12 cellular contexts compared by ENCODE assay signal in the genomic region with DNA sequence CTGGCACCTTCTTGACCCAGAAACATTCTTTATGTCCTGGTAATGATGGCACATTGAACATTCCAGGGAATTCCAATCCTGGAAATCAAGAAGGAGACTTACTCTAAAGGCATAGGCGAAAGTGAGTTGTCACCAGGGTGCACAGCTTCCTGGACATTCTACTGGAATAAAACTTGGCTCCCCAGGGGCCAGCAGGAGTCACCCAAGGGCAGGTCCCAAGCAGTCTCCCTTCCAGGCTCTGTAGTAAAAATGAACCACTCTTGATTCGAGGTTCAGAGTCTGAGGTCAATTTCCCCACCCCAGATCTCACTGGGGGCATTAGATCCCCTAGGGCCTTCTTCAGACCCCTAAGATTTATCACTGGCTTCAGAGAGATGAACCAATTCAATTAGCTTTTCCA.
DNase-seq lines count a peak whose midpoint lies in the region; ATAC-seq and TF ChIP-seq lines count a peak whose summit lies in the region.
"Had no signal": no experiment of that assay in that cellular context is flagged by ENCODE, and none has a peak within 500 bp of the region (broad histone marks: within the 10 kb centered on the region; RNA-seq: fewer than 3 reads in every experiment).

No MANE protein-coding gene starts in this region.

- H3K4me1 Mint-ChIP-seq in activated naive CD8-positive, alpha-beta T cell (ENCODE audit: low read depth): peaks cover 93% of the 10 kb centered on the region
- H3K4me1 Mint-ChIP-seq in activated naive CD8-positive, alpha-beta T cell treated with anti-CD3 and anti-CD28 coated beads, Interleukin-2, amount 50 U/mL, for 24 hours: peaks cover 83% of the 10 kb centered on the region

- H3K4me3 Mint-ChIP-seq in activated naive CD8-positive, alpha-beta T cell: peak overlapping the region; percentile 86
- H3K4me3 Mint-ChIP-seq in activated naive CD8-positive, alpha-beta T cell treated with anti-CD3 and anti-CD28 coated beads, Interleukin-2, amount 50 U/mL, for 24 hours: no peak overlapping the region

- WGBS in upper lobe of left lung, 2 donors: 79 to 86% methylated on average over 2 of the region's 2 CpGs

- BruUV-seq in OCI-LY7 (replicated peaks; lab: Mats Ljungman, UMichigan): no TSS peak

- no peaks in the 10 kb centered on the region for H3K27me3 ChIP-seq in upper lobe of left lung
- H3K27me3 ChIP-seq: SJCRH30 had no signal

- no peak for TF ChIP-seq POLR2A in upper lobe of left lung (IDR thresholded peaks at IDR 0.05)

- H3K9me3 ChIP-seq in OCI-LY7 (ENCODE audit: low read length) (no peaks in the 10 kb centered on the region), upper lobe of left lung (no peaks in the 10 kb centered on the region)
- H3K9me3 ChIP-seq: SJCRH30 had no signal

- ATAC-seq in activated naive CD8-positive, alpha-beta T cell treated with anti-CD3 and anti-CD28 coated beads, Interleukin-2, amount 50 U/mL, for 24 hours: no peak
- ATAC-seq in upper lobe of left lung (ENCODE audit: low FRiP score in 2 of 2) (no peak), GM18511 (IDR thresholded peaks at IDR 0.05; ENCODE audit: unreplicated experiment) (no peak)

- TF ChIP-seq EP300 in upper lobe of left lung (IDR thresholded peaks at IDR 0.05): no peak

- H3K27ac Mint-ChIP-seq in activated naive CD8-positive, alpha-beta T cell: peak overlapping the region; percentile 97
- H3K27ac Mint-ChIP-seq in activated naive CD8-positive, alpha-beta T cell treated with anti-CD3 and anti-CD28 coated beads, Interleukin-2, amount 50 U/mL, for 24 hours: no peak overlapping the region

- CTCF ChIA-PET in OCI-LY7 (lab: Charles Lee; ENCODE audit: unreplicated experiment): no interaction called here

- DNase-seq in activated naive CD8-positive, alpha-beta T cell treated with anti-CD3 and anti-CD28 coated beads, Interleukin-2, amount 50 U/mL, for 24 hours: no peak
- DNase-seq in OCI-LY7 (ENCODE audit: low spot score) (no peak), coronary artery (ENCODE audit: low spot score) (peak; percentile 45), upper lobe of left lung (no peak), putamen (ENCODE audit: low spot score) (no peak), activated gamma-delta T cell (lab: John Stamatoyannopoulos, UW) (no peak)
- DNase-seq: AML-193, NCI-H187, SJCRH30 had no signal

- no peak overlapping the region for H3K27ac ChIP-seq in OCI-LY7 (ENCODE audit: low read depth, low read length, poor library complexity, severe bottlenecking)
- no peak overlapping the region for H3K27ac ChIP-seq in coronary artery
- peak overlapping the region in 3 of 4 donors; percentile 23 to 46 (median 35) for H3K27ac ChIP-seq in upper lobe of left lung
- H3K27ac ChIP-seq: SJCRH30, VCaP had no signal

- no peaks in the 10 kb centered on the region for H3K27me3 Mint-ChIP-seq in activated naive CD8-positive, alpha-beta T cell
- H3K27me3 Mint-ChIP-seq in activated naive CD8-positive, alpha-beta T cell treated with anti-CD3 and anti-CD28 coated beads, Interleukin-2, amount 50 U/mL, for 24 hours: no peaks in the 10 kb centered on the region

- POLR2A ChIA-PET in OCI-LY7 (lab: Charles Lee): no interaction called here

- H3K4me2 ChIP-seq in OCI-LY7 (ENCODE audit: low read length): no peak overlapping the region

- 0 out of 2 replicates have a peak, but pooled peaks have one; percentile 14 for TF ChIP-seq CTCF in OCI-LY7 (conservative IDR thresholded peaks at IDR 0.05; ENCODE audit: low read length)
- no peak for TF ChIP-seq CTCF in coronary artery (IDR thresholded peaks at IDR 0.05)
- TF ChIP-seq CTCF in upper lobe of left lung (IDR thresholded peaks at IDR 0.05): no peak

- H3K79me2 ChIP-seq in OCI-LY7 (ENCODE audit: insufficient read depth, low read depth, low read length): no peaks in the 10 kb centered on the region

- intact Hi-C loops in OCI-LY7 (cut with micrococcal nuclease; ENCODE audit: unreplicated experiment): no loop called here

- no peaks in the 10 kb centered on the region for H4K20me1 ChIP-seq in OCI-LY7 (ENCODE audit: insufficient read depth, low read length)

- H3K9me3 Mint-ChIP-seq in activated naive CD8-positive, alpha-beta T cell (ENCODE audit: low read depth): no peaks in the 10 kb centered on the region
- H3K9me3 Mint-ChIP-seq in activated naive CD8-positive, alpha-beta T cell treated with anti-CD3 and anti-CD28 coated beads, Interleukin-2, amount 50 U/mL, for 24 hours: no peaks in the 10 kb centered on the region

- H3K36me3 ChIP-seq in OCI-LY7 (ENCODE audit: insufficient read depth, low read length): no peaks in the 10 kb centered on the region
- H3K36me3 ChIP-seq in upper lobe of left lung: no peaks in the 10 kb centered on the region
- H3K36me3 ChIP-seq: SJCRH30 had no signal

- H2AFZ ChIP-seq in OCI-LY7 (ENCODE audit: low read length): no peak overlapping the region

- H3K9me2 ChIP-seq in OCI-LY7 (ENCODE audit: insufficient read depth, low read length): no peaks in the 10 kb centered on the region

- H3K4me3 ChIP-seq in OCI-LY7 (ENCODE audit: low read depth, low read length, poor library complexity, severe bottlenecking): no peak overlapping the region
- H3K4me3 ChIP-seq in coronary artery: no peak overlapping the region
- no peak overlapping the region for H3K4me3 ChIP-seq in upper lobe of left lung
- H3K4me3 ChIP-seq: SJCRH30 had no signal

- H3K4me1 ChIP-seq in OCI-LY7 (ENCODE audit: insufficient read depth, low read length, poor library complexity, severe bottlenecking): peaks cover 12% of the 10 kb centered on the region
- peaks cover 0 to 8% (median 3%) of the 10 kb centered on the region in 4 donors for H3K4me1 ChIP-seq in upper lobe of left lung
- H3K4me1 ChIP-seq: SJCRH30 had no signal

- H3K36me3 Mint-ChIP-seq in activated naive CD8-positive, alpha-beta T cell: no peaks in the 10 kb centered on the region
- H3K36me3 Mint-ChIP-seq in activated naive CD8-positive, alpha-beta T cell treated with anti-CD3 and anti-CD28 coated beads, Interleukin-2, amount 50 U/mL, for 24 hours (ENCODE audit: low read depth): peaks cover 1% of the 10 kb centered on the region

Comparison
In these comparisons a context has a peak if more than half of its experiments do, and no peak if none do; other contexts are left out.
1. H3K27ac ChIP-seq: peak in upper lobe of left lung (3 of 4); none in OCI-LY7 (single experiment) and coronary artery (0 of 2).